ENCODE assay signal across 28 cellular contexts in genomic region chr5:167579701-167580045, GRCh38.
"Had no signal": no experiment of that assay in that cellular context is flagged by ENCODE, and none has a peak within 500 bp of the region (broad histone marks: within the 10 kb centered on the region; RNA-seq: fewer than 3 reads in every experiment).

No MANE protein-coding gene starts in this region.

- H3K36me3 Mint-ChIP-seq: activated naive CD4-positive, alpha-beta T cell treated with anti-CD3 and anti-CD28 coated beads, Interleukin-2, amount 50 U/mL, for 72 hours; brain; naive thymus-derived CD4-positive, alpha-beta T cell had no signal

- H3K4me3 Mint-ChIP-seq: activated CD8-positive, alpha-beta T cell treated with anti-CD3 and anti-CD28 coated beads for 36 hours; activated T-cell treated with anti-CD3 and anti-CD28 coated beads, Interleukin-2, amount 50 U/mL, for 4 hours; activated T-helper 17 cell treated with anti-CD3 and anti-CD28 coated beads, Interleukin-2, amount 50 U/mL, for 72 hours; naive thymus-derived CD4-positive, alpha-beta T cell had no signal

- FAIRE-seq: endometrium, keratinocyte had no signal

- DNase-seq: activated CD4-positive, alpha-beta T cell treated with anti-CD3 and anti-CD28 coated beads for 1 hour; activated CD4-positive, alpha-beta T cell treated with anti-CD3 and anti-CD28 coated beads, Interleukin-2, amount 50 U/mL, for 1 hour; activated CD8-positive, alpha-beta T cell treated with anti-CD3 and anti-CD28 coated beads for 36 hours; activated T-cell treated with anti-CD3 and anti-CD28 coated beads, Interleukin-2, amount 50 U/mL, for 4 hours; anterior cingulate cortex; cerebellar nuclear complex; colonic mucosa; effector CD8-positive, alpha-beta T cell; esophagus squamous epithelium; left cardiac atrium; left ventricle myocardium superior; naive thymus-derived CD4-positive, alpha-beta T cell; nucleus accumbens; psoas muscle; sigmoid colon; stimulated activated CD4-positive, alpha-beta T cell treated with anti-CD3 and anti-CD28 coated beads, Interleukin-15, amount 100 ng/mL, for 24 hours; stimulated activated naive CD4-positive, alpha-beta T cell had no signal

- H3K27ac ChIP-seq: cardiac muscle cell, colonic mucosa, epithelial cell of prostate, esophagus squamous epithelium, gastroesophageal sphincter, hepatocyte, parathyroid adenoma, psoas muscle, sigmoid colon, tibial nerve had no signal

- H3K27ac Mint-ChIP-seq: activated CD8-positive, alpha-beta T cell treated with anti-CD3 and anti-CD28 coated beads for 36 hours; activated naive CD4-positive, alpha-beta T cell treated with anti-CD3 and anti-CD28 coated beads, Interleukin-2, amount 50 U/mL, for 72 hours; activated T-helper 17 cell treated with anti-CD3 and anti-CD28 coated beads, Interleukin-2, amount 50 U/mL, for 72 hours; naive thymus-derived CD4-positive, alpha-beta T cell had no signal

- H3K4me1 Mint-ChIP-seq: activated T-helper 17 cell treated with anti-CD3 and anti-CD28 coated beads, Interleukin-2, amount 50 U/mL, for 72 hours had no signal

- H3K4me3 ChIP-seq: cardiac muscle cell, colonic mucosa, esophagus squamous epithelium, gastroesophageal sphincter, hepatocyte, psoas muscle, sigmoid colon, tibial nerve had no signal

- H3K9me3 Mint-ChIP-seq: activated CD8-positive, alpha-beta T cell treated with anti-CD3 and anti-CD28 coated beads for 36 hours; activated naive CD4-positive, alpha-beta T cell treated with anti-CD3 and anti-CD28 coated beads, Interleukin-2, amount 50 U/mL, for 72 hours; activated T-cell treated with anti-CD3 and anti-CD28 coated beads, Interleukin-2, amount 50 U/mL, for 4 hours had no signal
